8 cellular contexts compared by ENCODE assay signal in the genomic region with DNA sequence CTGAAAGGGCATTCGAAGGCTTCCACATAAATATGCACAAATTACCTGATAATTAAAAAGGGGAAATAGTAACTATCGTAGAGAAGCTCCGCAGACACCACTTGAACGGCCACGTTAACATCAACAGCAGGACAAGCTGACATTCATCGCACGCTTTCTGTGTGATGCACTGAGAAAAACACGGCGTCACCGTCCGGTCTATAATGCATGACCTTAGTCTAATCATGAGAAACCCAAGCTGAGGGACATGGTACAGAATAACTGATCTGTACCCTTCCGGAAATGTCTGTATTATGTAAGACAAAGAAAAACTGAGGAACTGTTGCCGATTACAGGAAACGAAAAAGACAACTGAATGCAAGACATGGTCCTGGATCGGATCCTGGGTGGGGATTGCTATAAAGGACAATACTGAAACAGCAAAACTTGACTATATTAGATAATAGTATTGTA. TPM values are rescaled to one million over a fixed set of nuclear protein-coding genes. Genes with fewer than 3 reads are reported as not detected.
DNase-seq lines count a peak whose midpoint lies in the region; ATAC-seq and TF ChIP-seq lines count a peak whose summit lies in the region.

No MANE protein-coding gene starts in this region.

- H3K27me3 ChIP-seq in HUES6 (ENCODE audit: control insufficient read depth, insufficient read depth, low read length) = no peaks in the 10 kb centered on the region
- H3K27me3 ChIP-seq in testis = no peaks in the 10 kb centered on the region

- intact Hi-C loops in testis (cut with DNase I; ENCODE audit: low total_unique reads) = no loop called here

- H3K4me1 ChIP-seq in HUES6 (ENCODE audit: control insufficient read depth, insufficient read depth, low read length) = peaks cover 39% of the 10 kb centered on the region
- peaks cover 40% of the 10 kb centered on the region for H3K4me1 ChIP-seq in mesodermal cell (ENCODE audit: control insufficient read depth, insufficient read depth, low read length, poor library complexity, severe bottlenecking)
- peaks cover 22% of the 10 kb centered on the region for H3K4me1 ChIP-seq in testis

- H3K4me3 ChIP-seq in HUES6 (ENCODE audit: low read depth, low read length) (peak overlapping the region; percentile 56), mesodermal cell (ENCODE audit: extremely low read depth, insufficient read depth, low read length, poor library complexity, severe bottlenecking) (peak overlapping the region; percentile 93), testis (peak overlapping the region; percentile 91 to 95)

- peak overlapping the region; percentile 32 for H3K9ac ChIP-seq in HUES6 (ENCODE audit: low read length)

- H3K9me3 ChIP-seq in HUES6 (ENCODE audit: control insufficient read depth, insufficient read depth, low read depth, low read length) (no peaks in the 10 kb centered on the region), mesodermal cell (ENCODE audit: control insufficient read depth, low read length) (no peaks in the 10 kb centered on the region), testis (no peaks in the 10 kb centered on the region)

- no peak for TF ChIP-seq POLR2A in testis (IDR thresholded peaks at IDR 0.05)

- ATAC-seq in GM21360 (IDR thresholded peaks at IDR 0.05; ENCODE audit: unreplicated experiment) = peak; percentile 9

- 61 to 73% methylated on average over 13 to 14 of the region's 15 CpGs for WGBS in mesodermal cell (ENCODE audit: insufficient coverage in 2 of 2), 2 experiments
- 1 to 2% methylated on average over 15 of the region's 15 CpGs for WGBS in testis, 2 donors

- H3K27ac ChIP-seq in HUES6 (ENCODE audit: low read depth, low read length) (peak overlapping the region; percentile 2; the same call in 1 of the 2 replicates), mesodermal cell (ENCODE audit: low read depth, low read length, severe bottlenecking) (peak overlapping the region; percentile 63), testis (peak overlapping the region; percentile 73 to 85)

- peak; percentile 45 for DNase-seq in CMK (ENCODE audit: low read depth)
- peak; percentile 66 for DNase-seq in UCSD-AML1 (lab: John Stamatoyannopoulos, UW; ENCODE audit: unreplicated experiment)
- peak; percentile 45 for DNase-seq in cerebellum (ENCODE audit: low spot score)
- peak; percentile 46 for DNase-seq in testis
- DNase-seq in COLO829 (ENCODE audit: low spot score) = no peak

- no peak for TF ChIP-seq CTCF in testis (IDR thresholded peaks at IDR 0.05)

- H3K36me3 ChIP-seq in HUES6 (ENCODE audit: control insufficient read depth, insufficient read depth, low read length) = peaks cover 26% of the 10 kb centered on the region
- H3K36me3 ChIP-seq in mesodermal cell (ENCODE audit: control insufficient read depth, insufficient read depth, low read length) = peaks cover 35% of the 10 kb centered on the region
- no peaks in the 10 kb centered on the region for H3K36me3 ChIP-seq in testis (ENCODE audit: low read depth, missing control alignments)

RNA-seq across cellular contexts. Expression of gene RANGAP1, which starts 0.7 kb away (rescaled TPM):
- total RNA-seq in cerebellum (27.9 TPM), testis (100 to 1,000 TPM; 212 to 319 TPM)
- 75.1 TPM for polyA plus RNA-seq in mesodermal cell (2013, experiment 1 of 2)
- 70.1 TPM for polyA plus RNA-seq in mesodermal cell (2013, experiment 2 of 2)
- 277 TPM for polyA plus RNA-seq in testis (ENCODE audit: insufficient read depth, low read depth, low replicate concordance)

RNA-seq across cellular contexts. Expression of gene ZC3H7B, which starts 14.7 kb away (rescaled TPM):
- total RNA-seq in cerebellum (53.9 TPM), testis (10 to 100 TPM; 56.4 to 63.0 TPM)
- 41.0 TPM for polyA plus RNA-seq in mesodermal cell (2013, experiment 1 of 2)
- polyA plus RNA-seq in mesodermal cell (2013, experiment 2 of 2) = 41.3 TPM
- 38.9 TPM for polyA plus RNA-seq in testis (ENCODE audit: insufficient read depth, low read depth, low replicate concordance)

RNA-seq across cellular contexts. Expression of gene CHADL, which starts 45.9 kb away (rescaled TPM):
- total RNA-seq in cerebellum (2.4 TPM), testis (10 to 100 TPM in 1 of 2 donors, 1 to 10 TPM in 1; 6.5 to 12.8 TPM)
- polyA plus RNA-seq in mesodermal cell (2013, experiment 1 of 2) = 0.18 TPM
- 0.46 TPM for polyA plus RNA-seq in mesodermal cell (2013, experiment 2 of 2)
- polyA plus RNA-seq in testis (ENCODE audit: insufficient read depth, low read depth, low replicate concordance) = 9.1 TPM

Comparison
In these comparisons a context has a peak if more than half of its experiments do, and no peak if none do; other contexts are left out.
1. H3K27ac ChIP-seq: peak in every context shown above with its lines; median percentile 79 in testis; 63 in mesodermal cell; 2 in HUES6.